25 cellular contexts compared by ENCODE assay signal in the genomic region with DNA sequence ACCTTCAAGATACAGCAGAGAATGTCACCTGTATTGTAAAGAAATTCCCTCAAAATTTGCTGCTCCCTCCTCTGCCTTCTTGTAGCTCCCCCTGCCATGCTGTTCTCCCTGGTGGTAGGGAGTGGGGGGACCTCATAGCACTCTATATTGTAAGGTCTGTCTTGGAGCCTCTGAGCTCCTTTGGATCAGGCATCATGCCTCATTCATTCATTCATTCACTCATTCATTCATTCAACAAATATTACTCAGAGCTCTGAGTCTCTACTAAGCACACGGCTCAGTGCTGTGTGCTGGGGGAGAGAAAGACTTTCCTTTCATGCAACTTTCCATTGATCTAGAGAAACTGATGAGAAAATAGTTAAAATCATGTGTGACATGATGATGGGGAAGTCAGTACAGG. TPM values are rescaled to one million over a fixed set of nuclear protein-coding genes. Genes with fewer than 3 reads are reported as not detected.
A peak's percentile ranks its signal among the peaks of the same experiment; 100 is the strongest.
DNase-seq lines count a peak whose midpoint lies in the region; FAIRE-seq and TF ChIP-seq lines count a peak whose summit lies in the region.
"Had no signal": no experiment of that assay in that cellular context is flagged by ENCODE, and none has a peak within 500 bp of the region (broad histone marks: within the 10 kb centered on the region; RNA-seq: fewer than 3 reads in every experiment).

No MANE protein-coding gene starts in this region.

- H3K9me3 Mint-ChIP-seq in mesothelial cell of epicardium = no peaks in the 10 kb centered on the region
- H3K9me3 Mint-ChIP-seq in neural crest cell = no peaks in the 10 kb centered on the region
- H3K9me3 Mint-ChIP-seq: CD14-positive monocyte; CD8-positive, alpha-beta memory T cell had no signal

- H3K4me3 Mint-ChIP-seq in mesothelial cell of epicardium = no peak overlapping the region
- H3K4me3 Mint-ChIP-seq in neural crest cell = no peak overlapping the region
- H3K4me3 Mint-ChIP-seq: CD14-positive monocyte; CD4-positive, alpha-beta memory T cell; CD4-positive, CD25-positive, alpha-beta regulatory T cell; CD8-positive, alpha-beta memory T cell had no signal

- H3K27ac ChIP-seq in WERI-Rb-1 = peak overlapping the region; percentile 4; the same call in 1 of the 2 replicates
- H3K27ac ChIP-seq in osteoblast (ENCODE audit: low read depth, low read length) = no peak overlapping the region
- H3K27ac ChIP-seq: BLaER1 had no signal

- H3K27me3 Mint-ChIP-seq in mesothelial cell of epicardium (ENCODE audit: low read depth) = peaks cover 2% of the 10 kb centered on the region
- H3K27me3 Mint-ChIP-seq in neural crest cell (ENCODE audit: low read depth) = peaks cover 5% of the 10 kb centered on the region
- H3K27me3 Mint-ChIP-seq: CD4-positive, CD25-positive, alpha-beta regulatory T cell had no signal

- H3K36me3 ChIP-seq in WERI-Rb-1 (no peaks in the 10 kb centered on the region), osteoblast (ENCODE audit: insufficient read depth, low read length) (no peaks in the 10 kb centered on the region)
- H3K36me3 ChIP-seq: BE2C, BLaER1 had no signal

- no peak overlapping the region for H3K4me3 ChIP-seq in WERI-Rb-1 (ENCODE audit: low read depth, low read length)
- no peak overlapping the region for H3K4me3 ChIP-seq in osteoblast (ENCODE audit: insufficient read depth, low read length)
- H3K4me3 ChIP-seq: BLaER1 had no signal

- H3K27ac Mint-ChIP-seq in mesothelial cell of epicardium (peak overlapping the region; percentile 3), neural crest cell (ENCODE audit: unreplicated experiment) (peak overlapping the region; percentile 15)
- H3K27ac Mint-ChIP-seq: CD4-positive, alpha-beta memory T cell; CD8-positive, alpha-beta memory T cell had no signal

- H3K27me3 ChIP-seq in WERI-Rb-1 (ENCODE audit: insufficient read depth, low read depth, severe bottlenecking) = no peaks in the 10 kb centered on the region
- peaks cover 21% of the 10 kb centered on the region for H3K27me3 ChIP-seq in osteoblast (ENCODE audit: insufficient read depth, low read length)
- H3K27me3 ChIP-seq: BE2C, BLaER1 had no signal

- H3K9me3 ChIP-seq in WERI-Rb-1 (ENCODE audit: severe bottlenecking) (no peaks in the 10 kb centered on the region), osteoblast (ENCODE audit: low read depth, low read length) (no peaks in the 10 kb centered on the region)
- H3K9me3 ChIP-seq: BE2C, BLaER1 had no signal

- no peaks in the 10 kb centered on the region for H3K4me1 ChIP-seq in osteoblast (ENCODE audit: insufficient read depth, low read length)
- H3K4me1 ChIP-seq: BE2C, BLaER1 had no signal

- H3K36me3 Mint-ChIP-seq in mesothelial cell of epicardium (no peaks in the 10 kb centered on the region), neural crest cell (ENCODE audit: low read depth) (no peaks in the 10 kb centered on the region)
- H3K36me3 Mint-ChIP-seq: CD14-positive monocyte; CD4-positive, alpha-beta memory T cell; CD4-positive, CD25-positive, alpha-beta regulatory T cell; CD8-positive, alpha-beta memory T cell had no signal

- H3K4me1 Mint-ChIP-seq in mesothelial cell of epicardium (peaks cover 53% of the 10 kb centered on the region), neural crest cell (peaks cover 30% of the 10 kb centered on the region)
- H3K4me1 Mint-ChIP-seq: CD14-positive monocyte; CD4-positive, alpha-beta memory T cell; CD4-positive, CD25-positive, alpha-beta regulatory T cell; CD8-positive, alpha-beta memory T cell had no signal

- intact Hi-C loops in cardiac septum (cut with DNase I) = no loop called here

- no peak overlapping the region for H3K4me2 ChIP-seq in osteoblast (ENCODE audit: insufficient read depth, low read length)
- H3K4me2 ChIP-seq: BLaER1 had no signal

- no peaks in the 10 kb centered on the region for H4K20me1 ChIP-seq in osteoblast (ENCODE audit: insufficient read depth, low read length)
- H4K20me1 ChIP-seq: BLaER1 had no signal

- H2AFZ ChIP-seq in osteoblast (ENCODE audit: low read length) = no peak overlapping the region

- no peaks in the 10 kb centered on the region for H3K79me2 ChIP-seq in osteoblast (ENCODE audit: insufficient read depth, low read length)

- TF ChIP-seq CTCF in WERI-Rb-1 (IDR thresholded peaks at IDR 0.05; ENCODE audit: low read depth, low read length) = no peak
- TF ChIP-seq CTCF in mesothelial cell of epicardium (IDR thresholded peaks at IDR 0.05; ENCODE audit: unreplicated experiment) = no peak
- no peak for TF ChIP-seq CTCF in neural crest cell (conservative IDR thresholded peaks at IDR 0.05)
- TF ChIP-seq CTCF in osteoblast (IDR thresholded peaks at IDR 0.05; ENCODE audit: extremely low read depth, low read depth, low read length) = no peak
- TF ChIP-seq CTCF in D721Med (IDR thresholded peaks at IDR 0.05; ENCODE audit: insufficient read depth, missing control alignments) = no peak

- no peak for FAIRE-seq in D721Med (lab: Jason Lieb, UNC)
- FAIRE-seq: A204.1, G401.6, GM12891, GM19239 had no signal

- DNase-seq in WERI-Rb-1 (no peak), mesothelial cell of epicardium (ENCODE audit: low spot score in 2 of 2, unreplicated experiment in 2 of 2) (no peak), neural crest cell (ENCODE audit: low read depth, low spot score) (no peak), osteoblast (ENCODE audit: insufficient read length, low spot score, missing footprints) (peak; percentile 73), D721Med (ENCODE audit: insufficient read length, low spot score) (no peak), cardiac septum (ENCODE audit: low spot score) (no peak), mucosa of gallbladder (ENCODE audit: low spot score) (no peak)
- DNase-seq in stimulated activated CD4-positive, alpha-beta T cell treated with anti-CD3 and anti-CD28 coated beads, Interleukin-2, amount 100 ng/mL, for 24 hours = no peak
- DNase-seq: 8988T; ACHN; BE2C; C1 segment of cervical spinal cord; CD4-positive, alpha-beta memory T cell; CD4-positive, CD25-positive, alpha-beta regulatory T cell; CD8-positive, alpha-beta memory T cell; COR-L47; DMS79 treated with DMSO at 0.1 percent for 48 hours; GF-D8 had no signal

RNA-seq across cellular contexts. Expression of gene EPHB2, which starts 27.1 kb away (rescaled TPM):
- 125 to 133 TPM (median 130 TPM) in 3 replicates for total RNA-seq in mesothelial cell of epicardium
- 57.2 and 60.3 TPM in 2 replicates for total RNA-seq in neural crest cell
- 8.7 and 14.7 TPM in 2 replicates for total RNA-seq in osteoblast
- 0.81 TPM for total RNA-seq in cardiac septum
- 3.7 TPM for total RNA-seq in mucosa of gallbladder
- total RNA-seq: CD4-positive, CD25-positive, alpha-beta regulatory T cell had no signal

RNA-seq across cellular contexts. Expression of gene C1QB, which starts 30.5 kb away (rescaled TPM):
- total RNA-seq in mesothelial cell of epicardium (not detected in 3 replicates), neural crest cell (not detected in 2 replicates), osteoblast (0.72 TPM in 1 of 2 replicates, not detected in the other), cardiac septum (34.3 TPM), mucosa of gallbladder (190 TPM)
- total RNA-seq: A673; CD4-positive, CD25-positive, alpha-beta regulatory T cell had no signal

RNA-seq across cellular contexts. Expression of gene C1QC, which starts 40.1 kb away (rescaled TPM):
- not detected in 3 replicates for total RNA-seq in mesothelial cell of epicardium
- total RNA-seq in neural crest cell = not detected in 2 replicates
- 2.2 TPM in 1 of 2 replicates, not detected in the other for total RNA-seq in osteoblast
- 38.6 TPM for total RNA-seq in cardiac septum
- 217 TPM for total RNA-seq in mucosa of gallbladder
- total RNA-seq: A673; CD4-positive, CD25-positive, alpha-beta regulatory T cell had no signal

RNA-seq across cellular contexts. Expression of gene C1QA, which starts 47.1 kb away (rescaled TPM):
- total RNA-seq in mesothelial cell of epicardium = not detected in 3 replicates
- total RNA-seq in neural crest cell = not detected in 2 replicates
- 1.1 TPM in 1 of 2 replicates, not detected in the other for total RNA-seq in osteoblast
- total RNA-seq in cardiac septum = 35.1 TPM
- total RNA-seq in mucosa of gallbladder = 164 TPM
- total RNA-seq: A673; CD4-positive, CD25-positive, alpha-beta regulatory T cell had no signal

Comparison
In these comparisons a context has a peak if more than half of its experiments do, and no peak if none do; other contexts are left out.
1. RNA of gene C1QB, which starts 30.5 kb away (total RNA-seq): 190 TPM in mucosa of gallbladder (single experiment) and 34.3 TPM in cardiac septum (single experiment); 0.72 TPM in osteoblast, not detected in mesothelial cell of epicardium and not detected in neural crest cell; every median in the first group is over 10 times any median in the second.
2. RNA of gene C1QC, which starts 40.1 kb away (total RNA-seq): 217 TPM in mucosa of gallbladder (single experiment) and 38.6 TPM in cardiac septum (single experiment); 2.2 TPM in osteoblast, not detected in mesothelial cell of epicardium and not detected in neural crest cell; every median in the first group is over 10 times any median in the second.